In the genomic region with DNA sequence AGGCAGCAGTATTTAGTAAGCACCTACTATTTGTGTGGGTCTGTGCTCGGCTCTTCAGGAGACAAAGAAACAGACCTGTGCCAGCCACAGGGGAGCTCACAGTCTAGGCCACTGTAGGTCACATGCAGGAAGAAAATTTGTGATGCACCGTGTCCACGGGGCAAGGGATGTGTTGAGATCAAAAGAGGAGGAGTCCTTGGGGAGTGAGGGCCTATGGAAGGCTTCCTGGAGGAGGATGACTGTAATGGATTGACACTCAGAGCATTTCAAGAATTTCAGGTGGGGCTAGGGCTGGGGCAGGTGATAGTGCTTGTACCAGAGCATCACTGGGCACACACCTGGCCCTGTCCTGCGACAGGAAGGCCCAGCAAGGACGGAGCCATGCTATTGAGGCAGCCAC, we compare ENCODE assay signal across 19 cellular contexts.
DNase-seq lines count a peak whose midpoint lies in the region; ATAC-seq, FAIRE-seq and TF ChIP-seq lines count a peak whose summit lies in the region.
"Had no signal": no experiment of that assay in that cellular context is flagged by ENCODE, and none has a peak within 500 bp of the region (broad histone marks: within the 10 kb centered on the region; RNA-seq: fewer than 3 reads in every experiment).

No MANE protein-coding gene starts in this region.

- H3K27ac ChIP-seq in kidney (ENCODE audit: low read depth in 2 of 2, low read length in 2 of 2) (peak overlapping the region; percentile 32 to 73), stomach smooth muscle (ENCODE audit: low read length) (peak overlapping the region; percentile 11), A673 (ENCODE audit: low read depth, low read length, poor library complexity, severe bottlenecking) (no peak overlapping the region)
- H3K27ac ChIP-seq: GM23248, Peyer's patch had no signal

- DNase-seq in Calu3 (no peak), kidney (no peak), A673 (ENCODE audit: low spot score) (no peak), OCI-M1 (lab: John Stamatoyannopoulos, UW) (no peak), NCI-H2029 treated with DMSO at 0.1 percent for 48 hours (lab: John Stamatoyannopoulos, UW) (no peak)
- DNase-seq: CD8-positive, alpha-beta T cell; DMS 273 treated with DMSO at 0.1 percent for 48 hours; GM23248; Karpas-422; NCI-H1105 treated with DMSO at 0.1 percent for 48 hours; NCI-H187; NCI-H2171 treated with DMSO at 0.1 percent for 48 hours; NCI-H510A; NCI-H82; Peyer's patch; SIG-M5 had no signal

- intact Hi-C loops in Calu3 (cut with micrococcal nuclease; ENCODE audit: unreplicated experiment) (no loop called here), kidney (cut with DNase I) (no loop called here), A673 (cut with micrococcal nuclease; ENCODE audit: unreplicated experiment) (no loop called here)

- H3K4me1 Mint-ChIP-seq in Calu3 (ENCODE audit: low read depth, unreplicated experiment), result peaks cover 12% of the 10 kb centered on the region
- H3K4me1 Mint-ChIP-seq in activated T-helper 17 cell treated with anti-CD3 and anti-CD28 coated beads, Interleukin-2, amount 50 U/mL, for 72 hours, result peaks cover 5% of the 10 kb centered on the region
- H3K4me1 Mint-ChIP-seq: B cell had no signal

- no peaks in the 10 kb centered on the region for H3K27me3 Mint-ChIP-seq in Calu3 (ENCODE audit: unreplicated experiment)
- H3K27me3 Mint-ChIP-seq in activated T-helper 17 cell treated with anti-CD3 and anti-CD28 coated beads, Interleukin-2, amount 50 U/mL, for 72 hours, result no peaks in the 10 kb centered on the region

- H3K9me3 ChIP-seq in kidney (ENCODE audit: control insufficient read depth in 1 of 2, low read length in 2 of 2), result no peaks in the 10 kb centered on the region
- H3K9me3 ChIP-seq in stomach smooth muscle (ENCODE audit: control insufficient read depth in 2 of 2, low read length in 2 of 2), result no peaks in the 10 kb centered on the region
- H3K9me3 ChIP-seq in A673 (ENCODE audit: low read depth, low read length, poor library complexity, severe bottlenecking), result no peaks in the 10 kb centered on the region
- H3K9me3 ChIP-seq: Peyer's patch had no signal

- peak overlapping the region; percentile 8 for H3K27ac Mint-ChIP-seq in Calu3 (ENCODE audit: unreplicated experiment)
- peak overlapping the region; percentile 54 for H3K27ac Mint-ChIP-seq in activated T-helper 17 cell treated with anti-CD3 and anti-CD28 coated beads, Interleukin-2, amount 50 U/mL, for 72 hours
- H3K27ac Mint-ChIP-seq: B cell; CD8-positive, alpha-beta T cell had no signal

- CTCF ChIA-PET in Calu3 (lab: Charles Lee) (interaction anchor here (1.4 kb wide), 1 partner anchor 14 kb away, joined by 4 read pairs; no protein-coding TSS in a partner anchor), A673 (lab: Charles Lee) (no interaction called here)

- H3K4me3 ChIP-seq in kidney (ENCODE audit: low read length in 2 of 2) (no peak overlapping the region), stomach smooth muscle (ENCODE audit: low read length in 2 of 2) (no peak overlapping the region), A673 (ENCODE audit: low read depth, low read length, poor library complexity, severe bottlenecking) (no peak overlapping the region)
- H3K4me3 ChIP-seq: GM23248, Peyer's patch had no signal

- TF ChIP-seq CTCF in Calu3 (IDR thresholded peaks at IDR 0.05; ENCODE audit: unreplicated experiment), result no peak
- TF ChIP-seq CTCF in kidney (IDR thresholded peaks at IDR 0.05; ENCODE audit: borderline replicate concordance, extremely low read depth, insufficient read depth), result no peak
- no peak for TF ChIP-seq CTCF in A673 (conservative IDR thresholded peaks at IDR 0.05; ENCODE audit: low read depth, low read length)

- H3K4me1 ChIP-seq in kidney (ENCODE audit: control insufficient read depth in 1 of 2, insufficient read depth in 1 of 2, low read depth in 1 of 2, low read length in 2 of 2) (peaks cover 37 to 44% of the 10 kb centered on the region in 2 donors), stomach smooth muscle (ENCODE audit: control insufficient read depth, insufficient read depth, low read length) (peaks cover 41% of the 10 kb centered on the region), A673 (ENCODE audit: insufficient read depth, low read length, poor library complexity, severe bottlenecking) (no peaks in the 10 kb centered on the region)

- H3K36me3 ChIP-seq in kidney (ENCODE audit: control insufficient read depth in 1 of 2, insufficient read depth in 2 of 2, low read length in 2 of 2), result peaks cover 9 to 23% of the 10 kb centered on the region in 2 donors
- H3K36me3 ChIP-seq in stomach smooth muscle (ENCODE audit: control insufficient read depth in 2 of 2, insufficient read depth in 2 of 2, low read length in 2 of 2), result peaks cover 13 to 24% of the 10 kb centered on the region in 2 donors
- no peaks in the 10 kb centered on the region for H3K36me3 ChIP-seq in A673 (ENCODE audit: insufficient read depth, low read length, poor library complexity, severe bottlenecking)

- no peak for ATAC-seq in activated T-helper 17 cell treated with anti-CD3 and anti-CD28 coated beads, Interleukin-2, amount 50 U/mL, for 72 hours (replicated peaks)
- ATAC-seq: CD8-positive, alpha-beta T cell had no signal

- H3K4me3 Mint-ChIP-seq in Calu3 (ENCODE audit: low read depth, unreplicated experiment), result no peak overlapping the region
- H3K4me3 Mint-ChIP-seq in activated T-helper 17 cell treated with anti-CD3 and anti-CD28 coated beads, Interleukin-2, amount 50 U/mL, for 72 hours, result no peak overlapping the region
- H3K4me3 Mint-ChIP-seq: B cell; CD8-positive, alpha-beta T cell had no signal

- H3K9ac ChIP-seq in kidney (ENCODE audit: low read length in 2 of 2) (peak overlapping the region in 1 of 2 donors; percentile 46), stomach smooth muscle (ENCODE audit: low read length in 2 of 2) (no peak overlapping the region)
- H3K9ac ChIP-seq: GM23248 had no signal

- BruUV-seq in Calu3 (replicated peaks; lab: Mats Ljungman, UMichigan), result no TSS peak
- BruUV-seq in A673 (replicated peaks; lab: Mats Ljungman, UMichigan), result no TSS peak

- H3K27me3 ChIP-seq in stomach smooth muscle (ENCODE audit: control insufficient read depth in 1 of 2, insufficient read depth in 2 of 2, low read length in 2 of 2) (no peaks in the 10 kb centered on the region), A673 (replicated peaks; ENCODE audit: insufficient read depth, low read depth, low read length, poor library complexity) (no peaks in the 10 kb centered on the region)
- H3K27me3 ChIP-seq: Peyer's patch had no signal

- H3K9me3 Mint-ChIP-seq in Calu3 (ENCODE audit: low read depth, unreplicated experiment), result no peaks in the 10 kb centered on the region
- no peaks in the 10 kb centered on the region for H3K9me3 Mint-ChIP-seq in activated T-helper 17 cell treated with anti-CD3 and anti-CD28 coated beads, Interleukin-2, amount 50 U/mL, for 72 hours
- H3K9me3 Mint-ChIP-seq: CD8-positive, alpha-beta T cell had no signal

- POLR2A ChIA-PET in A673 (lab: Charles Lee; ENCODE audit: low non-redundant PET), result no interaction called here

- FAIRE-seq in kidney (lab: Jason Lieb, UNC), result no peak

- no peaks in the 10 kb centered on the region for H3K36me3 Mint-ChIP-seq in Calu3 (ENCODE audit: insufficient read depth, unreplicated experiment)
- H3K36me3 Mint-ChIP-seq in activated T-helper 17 cell treated with anti-CD3 and anti-CD28 coated beads, Interleukin-2, amount 50 U/mL, for 72 hours (ENCODE audit: low read depth), result no peaks in the 10 kb centered on the region
- H3K36me3 Mint-ChIP-seq: CD8-positive, alpha-beta T cell had no signal
